In the genomic region with DNA sequence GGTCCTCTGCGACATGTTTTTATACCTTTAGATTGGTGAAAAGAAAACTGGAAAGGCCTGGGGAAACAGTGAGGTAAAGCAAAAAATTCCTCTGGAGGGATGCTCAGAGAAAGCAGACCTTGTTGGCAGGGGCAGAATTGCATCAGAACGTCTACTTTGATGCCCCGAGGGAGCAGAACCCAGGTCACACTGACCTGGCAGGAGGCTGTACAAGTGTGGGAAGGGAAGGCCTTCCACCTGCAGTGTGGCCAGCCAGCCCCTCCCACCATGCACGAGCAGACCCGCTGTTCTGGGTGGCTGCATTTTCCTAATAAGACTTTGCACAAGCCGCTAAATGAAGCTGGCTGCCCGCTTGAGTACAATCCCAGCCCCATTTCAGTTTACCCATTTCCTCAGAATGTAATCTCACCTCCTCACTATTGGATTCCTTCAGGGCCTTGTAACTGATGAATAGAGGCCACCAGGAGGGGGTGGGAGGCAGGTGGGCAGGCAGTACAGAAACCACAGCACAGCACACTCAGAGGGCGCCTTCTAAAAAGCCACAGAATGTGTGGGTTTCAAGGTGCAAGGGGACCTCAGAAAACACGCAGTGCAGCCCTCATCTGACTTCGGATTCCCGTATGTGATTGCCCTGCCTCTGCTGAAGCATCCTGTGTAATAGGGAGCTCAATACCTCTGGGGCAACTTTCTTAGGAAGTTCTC, we compare ENCODE assay signal across 25 cellular contexts.
"Had no signal": no experiment of that assay in that cellular context is flagged by ENCODE, and none has a peak within 500 bp of the region (broad histone marks: within the 10 kb centered on the region; RNA-seq: fewer than 3 reads in every experiment).

No MANE protein-coding gene starts in this region.

- H3K27me3 ChIP-seq: colonic mucosa, Peyer's patch, SJCRH30 had no signal

- H3K4me3 ChIP-seq: adrenal gland, breast epithelium, colonic mucosa, Peyer's patch, SJCRH30 had no signal

- H3K4me2 ChIP-seq: SK-N-SH had no signal

- H3K27me3 Mint-ChIP-seq: activated naive CD8-positive, alpha-beta T cell treated with anti-CD3 and anti-CD28 coated beads, Interleukin-2, amount 10 ng/mL, durations not matched to agents 7 days and 5 days had no signal

- H3K36me3 ChIP-seq: adrenal gland, breast epithelium, colonic mucosa, Peyer's patch, SJCRH30 had no signal

- ATAC-seq: activated CD8-positive, alpha-beta T cell treated with anti-CD3 and anti-CD28 coated beads, Interleukin-2, amount 10 ng/mL, durations not matched to agents 7 days and 5 days had no signal

- H3K4me1 Mint-ChIP-seq: activated naive CD8-positive, alpha-beta T cell treated with anti-CD3 and anti-CD28 coated beads, Interleukin-2, amount 10 ng/mL, durations not matched to agents 7 days and 5 days had no signal

- H3K9me2 ChIP-seq: SK-N-SH had no signal

- H3K27ac Mint-ChIP-seq: activated CD8-positive, alpha-beta T cell treated with anti-CD3 and anti-CD28 coated beads, Interleukin-2, amount 10 ng/mL, durations not matched to agents 7 days and 5 days; activated naive CD8-positive, alpha-beta T cell treated with anti-CD3 and anti-CD28 coated beads, Interleukin-2, amount 10 ng/mL, durations not matched to agents 7 days and 5 days had no signal

- DNase-seq: activated CD4-positive, alpha-beta T cell treated with anti-CD3 and anti-CD28 coated beads for 4 hours; activated CD8-positive, alpha-beta memory T cell treated with anti-CD3 and anti-CD28 coated beads, Interleukin-2, amount 50 U/mL, for 48 hours; activated CD8-positive, alpha-beta T cell treated with anti-CD3 and anti-CD28 coated beads, Interleukin-2, amount 10 ng/mL, durations not matched to agents 7 days and 5 days; activated naive CD4-positive, alpha-beta T cell treated with anti-CD3 and anti-CD28 coated beads, Interleukin-2, amount 50 U/mL, for 16 hours; activated naive CD8-positive, alpha-beta T cell treated with anti-CD3 and anti-CD28 coated beads, Interleukin-2, amount 10 ng/mL, durations not matched to agents 7 days and 5 days; activated T-cell treated with anti-CD3 and anti-CD28 coated beads, Interleukin-2, amount 50 U/mL, for 1 hour; adrenal gland; anterior cingulate cortex; caudate nucleus; colonic mucosa; Kasumi-1; NCI-H1092; NCI-H1436; NCI-H1930; NCI-H345; NCI-H510A treated with DMSO at 0.1 percent for 48 hours; NCI-H774; Peyer's patch; Right ventricle myocardium superior; SJCRH30; SK-N-SH; T-helper 1 cell had no signal

- H3K9me3 Mint-ChIP-seq: activated naive CD8-positive, alpha-beta T cell treated with anti-CD3 and anti-CD28 coated beads, Interleukin-2, amount 10 ng/mL, durations not matched to agents 7 days and 5 days had no signal

- H3K4me3 Mint-ChIP-seq: activated CD8-positive, alpha-beta T cell treated with anti-CD3 and anti-CD28 coated beads, Interleukin-2, amount 10 ng/mL, durations not matched to agents 7 days and 5 days; activated naive CD8-positive, alpha-beta T cell treated with anti-CD3 and anti-CD28 coated beads, Interleukin-2, amount 10 ng/mL, durations not matched to agents 7 days and 5 days had no signal

- H3K36me3 Mint-ChIP-seq: activated naive CD8-positive, alpha-beta T cell treated with anti-CD3 and anti-CD28 coated beads, Interleukin-2, amount 10 ng/mL, durations not matched to agents 7 days and 5 days had no signal

- H3K27ac ChIP-seq: adrenal gland, breast epithelium, colonic mucosa, Peyer's patch, RWPE1, SJCRH30, VCaP had no signal

- H3K4me1 ChIP-seq: adrenal gland, breast epithelium, colonic mucosa, Peyer's patch, SJCRH30 had no signal
